Comparison of ENCODE assay signal across 9 cellular contexts in the genomic region with DNA sequence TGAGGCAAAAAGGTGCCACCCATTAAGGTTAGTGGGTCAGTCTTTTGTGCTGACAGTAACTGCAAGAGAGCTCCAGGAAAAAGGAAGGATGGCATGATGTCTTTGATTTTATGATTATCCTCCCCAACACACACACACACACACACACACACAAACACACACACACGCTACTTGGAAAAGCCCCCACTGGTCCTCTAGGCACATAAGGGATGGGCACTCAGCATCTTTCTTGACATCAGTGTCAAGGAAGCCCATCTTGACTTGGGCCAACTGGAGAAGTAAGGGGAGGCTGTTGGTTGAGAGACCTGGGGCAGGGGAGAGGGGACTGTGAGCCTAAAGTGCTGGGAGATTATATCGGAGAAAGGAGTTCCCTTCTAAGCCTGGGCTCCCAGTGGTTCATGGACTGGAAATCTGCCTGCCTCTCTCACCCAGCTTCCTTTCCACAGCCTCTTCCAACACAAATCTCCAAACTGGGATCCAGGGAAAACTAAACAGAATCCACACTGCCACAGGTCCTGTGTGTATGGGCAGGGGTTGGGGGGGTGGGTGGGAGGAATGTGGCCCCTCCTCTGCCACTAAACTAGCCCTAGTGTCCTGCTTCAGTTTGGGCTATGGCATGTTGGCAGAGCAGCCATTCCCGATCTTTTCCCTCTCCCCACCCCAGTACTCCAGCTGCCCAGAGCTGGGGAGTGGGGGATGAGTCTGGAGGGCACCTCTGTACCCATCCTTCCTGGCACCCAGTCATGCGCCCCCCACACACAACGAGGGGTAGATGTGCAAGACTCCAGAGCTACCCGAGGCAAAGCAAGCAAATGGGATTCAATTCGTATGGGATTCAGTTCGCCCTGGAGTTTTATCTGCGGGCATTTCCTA. TPM values are rescaled to one million over a fixed set of nuclear protein-coding genes. Genes with fewer than 3 reads are reported as not detected.
A peak's percentile ranks its signal among the peaks of the same experiment; 100 is the strongest.
DNase-seq lines count a peak whose midpoint lies in the region; ATAC-seq and TF ChIP-seq lines count a peak whose summit lies in the region.
"Had no signal": no experiment of that assay in that cellular context is flagged by ENCODE, and none has a peak within 500 bp of the region (broad histone marks: within the 10 kb centered on the region; RNA-seq: fewer than 3 reads in every experiment).

No MANE protein-coding gene starts in this region.

- DNase-seq in EL (peak; percentile 33), adipocyte (ENCODE audit: low read depth) (no peak), hepatocyte (ENCODE audit: low spot score) (no peak), retinal pigment epithelial cell (ENCODE audit: low read depth) (no peak), NCI-H128 (lab: John Stamatoyannopoulos, UW; ENCODE audit: unreplicated experiment) (no peak), Karpas-422 (no peak), NOMO-1 (lab: John Stamatoyannopoulos, UW; ENCODE audit: unreplicated experiment in 2 of 2) (no peak)
- DNase-seq: stimulated activated naive CD4-positive, alpha-beta T cell treated with Interleukin-2 at 50 U/mL for 16 hours had no signal

- H3K4me1 ChIP-seq in adipocyte (ENCODE audit: control insufficient read depth, insufficient read depth, low read length) = peaks cover 47% of the 10 kb centered on the region
- H3K4me1 ChIP-seq in hepatocyte (ENCODE audit: insufficient read depth) = peaks cover 50% of the 10 kb centered on the region
- H3K4me1 ChIP-seq in Karpas-422 (ENCODE audit: low read length) = no peaks in the 10 kb centered on the region

- peaks cover 53% of the 10 kb centered on the region for H4K20me1 ChIP-seq in hepatocyte (ENCODE audit: insufficient read depth, poor library complexity, severe bottlenecking)
- H4K20me1 ChIP-seq in Karpas-422 (ENCODE audit: insufficient read depth, low read depth, low read length) = no peaks in the 10 kb centered on the region

- 6% methylated on average over 8 of the region's 9 CpGs for WGBS in hepatocyte (ENCODE audit: low lambda C conversion rate, missing lambda C conversion rate)

- H3K4me2 ChIP-seq in hepatocyte = peak overlapping the region; percentile 81
- H3K4me2 ChIP-seq in Karpas-422 (ENCODE audit: low read depth, low read length, poor library complexity, severe bottlenecking) = no peak overlapping the region

- no peaks in the 10 kb centered on the region for H3K9me3 ChIP-seq in adipocyte (ENCODE audit: control insufficient read depth, low read length)
- no peaks in the 10 kb centered on the region for H3K9me3 ChIP-seq in hepatocyte (ENCODE audit: low read depth)
- no peaks in the 10 kb centered on the region for H3K9me3 ChIP-seq in Karpas-422 (ENCODE audit: low read length)

- H3K27ac ChIP-seq in hepatocyte (peak overlapping the region; percentile 99), Karpas-422 (ENCODE audit: low read length) (no peak overlapping the region)

- H2AFZ ChIP-seq in hepatocyte (no peak overlapping the region), Karpas-422 (ENCODE audit: low read length) (no peak overlapping the region)

- ATAC-seq in HG02610 (IDR thresholded peaks at IDR 0.05; ENCODE audit: unreplicated experiment) = no peak

- no peaks in the 10 kb centered on the region for H3K9me2 ChIP-seq in hepatocyte (replicated peaks; ENCODE audit: insufficient read depth)
- no peaks in the 10 kb centered on the region for H3K9me2 ChIP-seq in Karpas-422 (replicated peaks; ENCODE audit: insufficient read depth, low read length)

- TF ChIP-seq CTCF in hepatocyte (IDR thresholded peaks at IDR 0.05; ENCODE audit: poor library complexity) (no peak), retinal pigment epithelial cell (conservative IDR thresholded peaks at IDR 0.05; ENCODE audit: low read depth, low read length) (no peak)

- H3K9ac ChIP-seq in adipocyte (ENCODE audit: low read length) (peak overlapping the region; percentile 99), Karpas-422 (ENCODE audit: low read length) (no peak overlapping the region)

- H3K4me3 ChIP-seq in adipocyte (ENCODE audit: low read length) (peak overlapping the region; percentile 91), hepatocyte (peak overlapping the region; percentile 91), retinal pigment epithelial cell (ENCODE audit: low read length) (peak overlapping the region; percentile 98), Karpas-422 (ENCODE audit: low read length) (no peak overlapping the region)

- H3K36me3 ChIP-seq in adipocyte (ENCODE audit: control insufficient read depth, insufficient read depth, low read length, severe bottlenecking) (peaks cover 46% of the 10 kb centered on the region), hepatocyte (replicated peaks; ENCODE audit: insufficient read depth, low read depth) (no peaks in the 10 kb centered on the region), Karpas-422 (ENCODE audit: insufficient read depth, low read length) (no peaks in the 10 kb centered on the region)

- H3K79me2 ChIP-seq in hepatocyte (peaks cover 62% of the 10 kb centered on the region), Karpas-422 (ENCODE audit: low read length) (no peaks in the 10 kb centered on the region)

- H3K27me3 ChIP-seq in adipocyte (replicated peaks; ENCODE audit: control insufficient read depth, insufficient read depth, low read length) = no peaks in the 10 kb centered on the region
- H3K27me3 ChIP-seq in hepatocyte = no peaks in the 10 kb centered on the region
- no peaks in the 10 kb centered on the region for H3K27me3 ChIP-seq in Karpas-422 (ENCODE audit: low read length)

RNA-seq across cellular contexts. Expression of a gene that starts 1.6 kb away (rescaled TPM):
- total RNA-seq in hepatocyte = 71.4 and 81.6 TPM in 2 replicates
- 63.9 and 74.2 TPM in 2 replicates for polyA plus RNA-seq in hepatocyte
- total RNA-seq in Karpas-422 (2014; rRNA removed; shearing (Covaris generic); ENCODE audit: low replicate concordance) = not detected in 2 replicates

Comparison
In these comparisons a context has a peak if more than half of its experiments do, and no peak if none do; other contexts are left out.
1. RNA of a gene that starts 1.6 kb away (total RNA-seq): 71.4 to 81.6 TPM in hepatocyte; not detected in Karpas-422; every median in the first group is over 10 times any median in the second.